Comparison of ENCODE assay signal across 8 cellular contexts in the genomic region with DNA sequence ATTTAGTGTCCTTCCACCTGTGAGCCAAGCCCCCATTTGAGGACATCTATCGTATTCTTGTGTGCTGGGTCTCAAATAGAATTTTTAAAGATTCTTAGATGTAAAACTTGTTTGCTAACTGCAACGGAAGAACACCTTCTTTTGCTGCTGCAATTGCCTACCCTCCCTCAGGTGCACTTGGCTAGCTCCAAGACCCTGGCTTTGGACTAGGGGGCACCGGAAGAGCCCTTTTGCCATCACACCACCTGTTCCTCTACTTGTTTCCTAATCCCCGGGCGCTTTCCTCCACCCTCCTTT. TPM values are rescaled to one million over a fixed set of nuclear protein-coding genes. Genes with fewer than 3 reads are reported as not detected.
DNase-seq lines count a peak whose midpoint lies in the region; ATAC-seq and TF ChIP-seq lines count a peak whose summit lies in the region.

No MANE protein-coding gene starts in this region.

- H3K9me3 Mint-ChIP-seq in stimulated activated effector memory CD8-positive, alpha-beta T cell treated with anti-CD3 and anti-CD28 coated beads, Interleukin-12 subunit alpha, Interleukin-12 subunit beta, amount 100 ng/mL, for 72 hours = no peaks in the 10 kb centered on the region

- no peak for TF ChIP-seq CTCF in foreskin fibroblast (IDR thresholded peaks at IDR 0.05; ENCODE audit: low read depth, low read length)

- H3K36me3 Mint-ChIP-seq in stimulated activated effector memory CD8-positive, alpha-beta T cell treated with anti-CD3 and anti-CD28 coated beads, Interleukin-12 subunit alpha, Interleukin-12 subunit beta, amount 100 ng/mL, for 72 hours = peaks cover 95% of the 10 kb centered on the region

- peak overlapping the region; percentile 93 for H3K27ac Mint-ChIP-seq in stimulated activated effector memory CD8-positive, alpha-beta T cell treated with anti-CD3 and anti-CD28 coated beads, Interleukin-12 subunit alpha, Interleukin-12 subunit beta, amount 100 ng/mL, for 72 hours

- H3K4me1 Mint-ChIP-seq in stimulated activated effector memory CD8-positive, alpha-beta T cell treated with anti-CD3 and anti-CD28 coated beads, Interleukin-12 subunit alpha, Interleukin-12 subunit beta, amount 100 ng/mL, for 72 hours = peaks cover 44% of the 10 kb centered on the region

- ATAC-seq in stimulated activated effector memory CD8-positive, alpha-beta T cell treated with anti-CD3 and anti-CD28 coated beads, Interleukin-12 subunit alpha, Interleukin-12 subunit beta, amount 100 ng/mL, for 72 hours = no peak
- no peak for ATAC-seq in GM21423 (IDR thresholded peaks at IDR 0.05; ENCODE audit: unreplicated experiment)

- H3K4me3 Mint-ChIP-seq in stimulated activated effector memory CD8-positive, alpha-beta T cell treated with anti-CD3 and anti-CD28 coated beads, Interleukin-12 subunit alpha, Interleukin-12 subunit beta, amount 100 ng/mL, for 72 hours = peak overlapping the region; percentile 80

- peak overlapping the region; percentile 51 to 88 for H3K4me3 ChIP-seq in foreskin fibroblast (ENCODE audit: low read depth in 1 of 2, low read length in 2 of 2)

- DNase-seq in NOMO-1 treated with DMSO at 0.1 percent for 48 hours (lab: John Stamatoyannopoulos, UW; ENCODE audit: unreplicated experiment) = peak; percentile 36
- no peak for DNase-seq in NOMO-1 (lab: John Stamatoyannopoulos, UW; ENCODE audit: unreplicated experiment in 2 of 2)
- DNase-seq in SK-N-DZ (ENCODE audit: low spot score) = peak; percentile 29
- DNase-seq in foreskin fibroblast = no peak
- no peak for DNase-seq in stimulated activated effector memory CD8-positive, alpha-beta T cell treated with anti-CD3 and anti-CD28 coated beads, Interleukin-12 subunit alpha, Interleukin-12 subunit beta, amount 100 ng/mL, for 72 hours (ENCODE audit: low spot score in 2 of 2)
- DNase-seq in NK-92 treated with Interleukin-12 subunit alpha and Interleukin-12 subunit beta, amount 100 ng/mL, for 24 hours (lab: John Stamatoyannopoulos, UW) = no peak
- no peak for DNase-seq in stimulated activated CD4-positive, alpha-beta T cell treated with anti-CD3 and anti-CD28 coated beads, Interleukin-4, amount 100 ng/mL, for 1 hour

RNA-seq across cellular contexts. Expression of a gene that starts 1.1 kb away (rescaled TPM):
- 665 and 667 TPM in 2 replicates for polyA plus RNA-seq in SK-N-DZ (2014; cell fraction: cytosol; rRNA removed)
- polyA plus RNA-seq in SK-N-DZ (2014; cell fraction: nucleus; rRNA removed) = 670 and 900 TPM in 2 replicates

RNA-seq across cellular contexts. Expression of a gene that starts 39.0 kb away (rescaled TPM):
- polyA plus RNA-seq in SK-N-DZ (2014; cell fraction: cytosol; rRNA removed) = 27.6 and 29.4 TPM in 2 replicates
- 16.9 and 21.7 TPM in 2 replicates for polyA plus RNA-seq in SK-N-DZ (2014; cell fraction: nucleus; rRNA removed)

RNA-seq across cellular contexts. Expression of a gene that starts 58.4 kb away (rescaled TPM):
- 9.8 and 13.7 TPM in 2 replicates for polyA plus RNA-seq in SK-N-DZ (2014; cell fraction: cytosol; rRNA removed)
- 8.9 and 15.9 TPM in 2 replicates for polyA plus RNA-seq in SK-N-DZ (2014; cell fraction: nucleus; rRNA removed)

Comparison
In these comparisons a context has a peak if more than half of its experiments do, and no peak if none do; other contexts are left out.
1. DNase-seq: peak in NOMO-1 treated with DMSO at 0.1 percent for 48 hours (single experiment) and SK-N-DZ (single experiment); none in NOMO-1 (0 of 2), foreskin fibroblast (0 of 2), stimulated activated effector memory CD8-positive, alpha-beta T cell treated with anti-CD3 and anti-CD28 coated beads, Interleukin-12 subunit alpha, Interleukin-12 subunit beta, amount 100 ng/mL, for 72 hours (0 of 2), NK-92 treated with Interleukin-12 subunit alpha and Interleukin-12 subunit beta, amount 100 ng/mL, for 24 hours (single experiment) and stimulated activated CD4-positive, alpha-beta T cell treated with anti-CD3 and anti-CD28 coated beads, Interleukin-4, amount 100 ng/mL, for 1 hour (single experiment).